ENCODE assay signal across 33 cellular contexts in genomic region chr18:78420116-78420515, GRCh38.
DNase-seq lines count a peak whose midpoint lies in the region; ATAC-seq and TF ChIP-seq lines count a peak whose summit lies in the region.
"Had no signal": no experiment of that assay in that cellular context is flagged by ENCODE, and none has a peak within 500 bp of the region (broad histone marks: within the 10 kb centered on the region; RNA-seq: fewer than 3 reads in every experiment).

No MANE protein-coding gene starts in this region.

- no peak overlapping the region for H2BK15ac ChIP-seq in H9 (ENCODE audit: low read depth, low read length)

- H3K4me1 Mint-ChIP-seq in activated CD8-positive, alpha-beta memory T cell treated with anti-CD3 and anti-CD28 coated beads, Interleukin-2, amount 10 ng/mL, durations not matched to agents 7 days and 5 days = no peaks in the 10 kb centered on the region
- H3K4me1 Mint-ChIP-seq in H9 = no peaks in the 10 kb centered on the region
- H3K4me1 Mint-ChIP-seq: B cell; CD14-positive monocyte; CD4-positive, alpha-beta memory T cell; CD4-positive, CD25-positive, alpha-beta regulatory T cell; CD8-positive, alpha-beta memory T cell had no signal

- no peaks in the 10 kb centered on the region for H3K27me3 Mint-ChIP-seq in activated CD8-positive, alpha-beta memory T cell treated with anti-CD3 and anti-CD28 coated beads, Interleukin-2, amount 10 ng/mL, durations not matched to agents 7 days and 5 days
- peaks cover 5% of the 10 kb centered on the region; the same call in 1 of the 2 replicates for H3K27me3 Mint-ChIP-seq in H9 (ENCODE audit: low read depth)
- H3K27me3 Mint-ChIP-seq: B cell; CD4-positive, alpha-beta memory T cell; CD4-positive, CD25-positive, alpha-beta regulatory T cell had no signal

- H3K4me2 ChIP-seq in H9 (ENCODE audit: insufficient read depth, insufficient read length, low read length) = no peak overlapping the region
- H3K4me2 ChIP-seq: A549; BLaER1; BLaER1 treated with 17β-estradiol and CSF1 and Interleukin-3, amounts not matched to agents 10 nM and 100 nM had no signal

- DNase-seq in activated CD8-positive, alpha-beta memory T cell treated with anti-CD3 and anti-CD28 coated beads for 24 hours = peak; percentile 21
- DNase-seq in activated CD8-positive, alpha-beta memory T cell treated with anti-CD3 and anti-CD28 coated beads, Interleukin-2, amount 10 ng/mL, durations not matched to agents 7 days and 5 days = no peak
- DNase-seq in H9 = no peak
- DNase-seq in esophagus muscularis mucosa (ENCODE audit: extremely low spot score) = peak; percentile 68
- no peak for DNase-seq in NCI-H524 (lab: John Stamatoyannopoulos, UW)
- DNase-seq: 8988T; ACHN; AML-193; BE2C; C1 segment of cervical spinal cord; Caco-2; Calu3; CD4-positive, alpha-beta memory T cell; CD4-positive, alpha-beta T cell; CD4-positive, CD25-positive, alpha-beta regulatory T cell; CD8-positive, alpha-beta memory T cell; CD8-positive, alpha-beta T cell; COR-L47; DMS 273 treated with DMSO at 0.1 percent for 48 hours; DMS153; DMS53; DMS79; DMS79 treated with DMSO at 0.1 percent for 48 hours; DND-41; EL had no signal

- H3K23ac ChIP-seq in H9 (ENCODE audit: insufficient read length, low read depth, low read length) = no peak overlapping the region

- no peak overlapping the region for H2BK20ac ChIP-seq in H9 (ENCODE audit: low read depth, low read length, poor library complexity, severe bottlenecking)

- no peak overlapping the region for H3K27ac Mint-ChIP-seq in activated CD8-positive, alpha-beta memory T cell treated with anti-CD3 and anti-CD28 coated beads, Interleukin-2, amount 10 ng/mL, durations not matched to agents 7 days and 5 days
- no peak overlapping the region; a peak in 1 of 7 replicates for H3K27ac Mint-ChIP-seq in H9
- H3K27ac Mint-ChIP-seq: B cell; CD4-positive, alpha-beta memory T cell; CD4-positive, alpha-beta T cell; CD4-positive, CD25-positive, alpha-beta regulatory T cell; CD8-positive, alpha-beta memory T cell; CD8-positive, alpha-beta T cell had no signal

- CTCF ChIA-PET in activated CD8-positive, alpha-beta memory T cell treated with anti-CD3 and anti-CD28 coated beads, Interleukin-2, amount 10 ng/mL, durations not matched to agents 7 days and 5 days (lab: Charles Lee) = no interaction called here

- H4K20me1 ChIP-seq in H9 (ENCODE audit: control insufficient read depth, insufficient read depth, insufficient read length) = no peaks in the 10 kb centered on the region
- H4K20me1 ChIP-seq: BLaER1 had no signal

- no peak for TF ChIP-seq CTCF in H9 (conservative IDR thresholded peaks at IDR 0.05)
- TF ChIP-seq CTCF in esophagus muscularis mucosa (IDR thresholded peaks at IDR 0.05) = no peak

- no peaks in the 10 kb centered on the region for H3K9me3 Mint-ChIP-seq in activated CD8-positive, alpha-beta memory T cell treated with anti-CD3 and anti-CD28 coated beads, Interleukin-2, amount 10 ng/mL, durations not matched to agents 7 days and 5 days (ENCODE audit: low read depth)
- no peaks in the 10 kb centered on the region for H3K9me3 Mint-ChIP-seq in H9
- H3K9me3 Mint-ChIP-seq: CD4-positive, alpha-beta memory T cell; CD4-positive, alpha-beta T cell; CD8-positive, alpha-beta memory T cell; CD8-positive, alpha-beta T cell had no signal

- no peak overlapping the region for H2AFZ ChIP-seq in H9 (ENCODE audit: low read length)

- no peak overlapping the region for H2BK12ac ChIP-seq in H9 (ENCODE audit: insufficient read length, low read depth, low read length)

- no peak overlapping the region for H3K56ac ChIP-seq in H9 (ENCODE audit: insufficient read length, low read depth, low read length)

- H4K91ac ChIP-seq in H9 (ENCODE audit: insufficient read length, low read depth, low read length) = no peak overlapping the region

- H3K79me2 ChIP-seq in H9 (ENCODE audit: insufficient read depth, low read length) = no peaks in the 10 kb centered on the region

- no peak overlapping the region for H3K9ac ChIP-seq in H9 (ENCODE audit: extremely low read depth, insufficient read length, low read length)
- H3K9ac ChIP-seq: BLaER1; BLaER1 treated with 17β-estradiol and CSF1 and Interleukin-3, amounts not matched to agents 10 nM and 100 nM had no signal

- H3K36me3 ChIP-seq in esophagus muscularis mucosa = no peaks in the 10 kb centered on the region
- H3K36me3 ChIP-seq: BE2C; BLaER1; BLaER1 treated with 17β-estradiol and CSF1 and Interleukin-3, amounts not matched to agents 10 nM and 100 nM had no signal

- H3K4me3 ChIP-seq in esophagus muscularis mucosa = no peak overlapping the region
- H3K4me3 ChIP-seq: A549; BLaER1; BLaER1 treated with 17β-estradiol and CSF1 and Interleukin-3, amounts not matched to agents 10 nM and 100 nM had no signal

- no peak for TF ChIP-seq EP300 in esophagus muscularis mucosa (IDR thresholded peaks at IDR 0.05)

- no peak overlapping the region for H3K4ac ChIP-seq in H9 (ENCODE audit: low read depth, low read length)

- H4K8ac ChIP-seq in H9 (replicated peaks; ENCODE audit: insufficient read length, low read depth, low read length) = no peak overlapping the region

- no peak overlapping the region for H3T11ph ChIP-seq in H9 (ENCODE audit: low read length)

- no CpG with 5 or more reads among the region's 10 CpGs for WGBS in H9 (ENCODE audit: extremely low coverage, insufficient read length, low lambda C conversion rate)
- 91% methylated on average over 10 of the region's 10 CpGs for WGBS in esophagus muscularis mucosa

- no peak overlapping the region for H2BK120ac ChIP-seq in H9 (ENCODE audit: low read depth, low read length, poor library complexity, severe bottlenecking)

- H3K27ac ChIP-seq in H9 (ENCODE audit: insufficient read length, low read depth, low read length) (no peak overlapping the region), esophagus muscularis mucosa (replicated peaks in 1 of 4) (no peak overlapping the region)
- H3K27ac ChIP-seq: 22Rv1; A549; BLaER1; BLaER1 treated with 17β-estradiol and CSF1 and Interleukin-3, amounts not matched to agents 10 nM and 100 nM; C4-2B had no signal

- no peak overlapping the region for H3K4me3 Mint-ChIP-seq in activated CD8-positive, alpha-beta memory T cell treated with anti-CD3 and anti-CD28 coated beads, Interleukin-2, amount 10 ng/mL, durations not matched to agents 7 days and 5 days
- H3K4me3 Mint-ChIP-seq in H9 = no peak overlapping the region; a peak in 1 of 5 replicates
- H3K4me3 Mint-ChIP-seq: B cell; CD14-positive monocyte; CD4-positive, alpha-beta memory T cell; CD4-positive, alpha-beta T cell; CD4-positive, CD25-positive, alpha-beta regulatory T cell; CD8-positive, alpha-beta memory T cell; CD8-positive, alpha-beta T cell had no signal

- H3K14ac ChIP-seq in H9 (ENCODE audit: insufficient read depth, low read length) = no peak overlapping the region

- no peak for ATAC-seq in activated CD8-positive, alpha-beta memory T cell treated with anti-CD3 and anti-CD28 coated beads, Interleukin-2, amount 10 ng/mL, durations not matched to agents 7 days and 5 days
- no peak for ATAC-seq in HG02610 (IDR thresholded peaks at IDR 0.05; ENCODE audit: unreplicated experiment)
- ATAC-seq: A549; CD8-positive, alpha-beta T cell had no signal

- H2AK5ac ChIP-seq in H9 (ENCODE audit: insufficient read length, low read length) = no peak overlapping the region

- no peaks in the 10 kb centered on the region for H3K27me3 ChIP-seq in H9 (ENCODE audit: insufficient read depth, low read length)
- peaks cover 0 to 19% (median 0%) of the 10 kb centered on the region in 4 donors for H3K27me3 ChIP-seq in esophagus muscularis mucosa
- H3K27me3 ChIP-seq: BLaER1; BLaER1 treated with 17β-estradiol and CSF1 and Interleukin-3, amounts not matched to agents 10 nM and 100 nM had no signal

- H4K5ac ChIP-seq in H9 (ENCODE audit: insufficient read length, low read depth, low read length) = no peak overlapping the region

- no peak overlapping the region for H2BK5ac ChIP-seq in H9 (ENCODE audit: insufficient read length, low read length)

- intact Hi-C loops in esophagus muscularis mucosa (cut with DNase I) = no loop called here

- peak overlapping the region; percentile 27 for H3K18ac ChIP-seq in H9 (ENCODE audit: insufficient read length, low read depth, low read length)

- no peak for TF ChIP-seq POLR2A in esophagus muscularis mucosa (IDR thresholded peaks at IDR 0.05; ENCODE audit: low read depth)

- H3K9me3 ChIP-seq in H9 (ENCODE audit: control insufficient read depth, low read depth, low read length) = no peaks in the 10 kb centered on the region
- no peaks in the 10 kb centered on the region for H3K9me3 ChIP-seq in esophagus muscularis mucosa
- H3K9me3 ChIP-seq: A549; BE2C; BLaER1; BLaER1 treated with 17β-estradiol and CSF1 and Interleukin-3, amounts not matched to agents 10 nM and 100 nM; Caco-2 had no signal

- H3K4me1 ChIP-seq in H9 (ENCODE audit: insufficient read depth, low read length) (no peaks in the 10 kb centered on the region), esophagus muscularis mucosa (no peaks in the 10 kb centered on the region)
- H3K4me1 ChIP-seq: A549; BE2C; BLaER1; BLaER1 treated with 17β-estradiol and CSF1 and Interleukin-3, amounts not matched to agents 10 nM and 100 nM; Caco-2 had no signal

- H3K23me2 ChIP-seq in H9 (ENCODE audit: insufficient read length, low read depth, low read length, poor library complexity, severe bottlenecking) = no peaks in the 10 kb centered on the region

- no peaks in the 10 kb centered on the region for H3K36me3 Mint-ChIP-seq in activated CD8-positive, alpha-beta memory T cell treated with anti-CD3 and anti-CD28 coated beads, Interleukin-2, amount 10 ng/mL, durations not matched to agents 7 days and 5 days
- H3K36me3 Mint-ChIP-seq in H9 (ENCODE audit: insufficient read depth in 1 of 3, low read depth in 3 of 3) = no peaks in the 10 kb centered on the region; a peak in 1 of 7 replicates
- H3K36me3 Mint-ChIP-seq: CD14-positive monocyte; CD4-positive, alpha-beta memory T cell; CD4-positive, CD25-positive, alpha-beta regulatory T cell; CD8-positive, alpha-beta memory T cell; CD8-positive, alpha-beta T cell had no signal

- H3K79me1 ChIP-seq in H9 (ENCODE audit: insufficient read depth, low read depth, low read length, poor library complexity, severe bottlenecking) = no peaks in the 10 kb centered on the region

Comparison
In these comparisons a context has a peak if more than half of its experiments do, and no peak if none do; other contexts are left out.
1. DNase-seq: peak in activated CD8-positive, alpha-beta memory T cell treated with anti-CD3 and anti-CD28 coated beads for 24 hours (single experiment) and esophagus muscularis mucosa (single experiment); none in activated CD8-positive, alpha-beta memory T cell treated with anti-CD3 and anti-CD28 coated beads, Interleukin-2, amount 10 ng/mL, durations not matched to agents 7 days and 5 days (single experiment), H9 (single experiment) and NCI-H524 (0 of 2).